1 cellular context compared by ENCODE assay signal in genomic region chr2:239216614-239217273, GRCh38.
TF ChIP-seq lines count a peak whose summit lies in the region.

No MANE protein-coding gene starts in this region.

TF ChIP-seq in GM12878, 131 proteins besides CTCF, POLR2A, EP300 and RAD21 (continued from another document):
- TF ChIP-seq EED (IDR thresholded peaks at IDR 0.05; ENCODE audit: low read depth) = peak; percentile 51; the same call in 1 of the 2 replicates
- no peak for TF ChIP-seq LARP7 (IDR thresholded peaks at IDR 0.05)
- no peak for TF ChIP-seq CREM (IDR thresholded peaks at IDR 0.05; ENCODE audit: low read depth)
- TF ChIP-seq ZBTB33 (IDR thresholded peaks at IDR 0.05) = no peak
TF ChIP-seq in GM12878: peak in this region for 3.
